Comparison of ENCODE assay signal across 6 cellular contexts in the genomic region with DNA sequence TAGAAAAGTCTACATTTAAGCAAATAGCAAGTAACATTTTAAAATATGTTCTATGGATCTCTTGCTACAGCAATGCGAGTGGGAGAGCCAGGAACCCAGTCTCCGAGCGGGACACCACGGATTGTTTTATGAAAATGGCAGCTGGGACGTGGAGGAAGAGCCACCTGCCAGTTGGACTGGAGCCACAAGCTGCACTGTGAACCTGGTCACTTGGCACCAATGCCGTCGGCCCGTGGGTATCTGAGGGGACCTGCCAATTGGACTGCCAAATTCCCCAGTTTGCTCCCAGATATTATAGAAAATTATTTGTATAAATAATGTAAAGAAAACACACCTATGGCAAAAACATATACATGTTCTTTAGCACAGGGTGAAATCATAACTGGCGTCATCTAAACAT. TPM values are rescaled to one million over a fixed set of nuclear protein-coding genes. Genes with fewer than 3 reads are reported as not detected.
"Had no signal": no experiment of that assay in that cellular context is flagged by ENCODE, and none has a peak within 500 bp of the region (broad histone marks: within the 10 kb centered on the region; RNA-seq: fewer than 3 reads in every experiment).

No MANE protein-coding gene starts in this region.

RNA-seq across cellular contexts. Expression of a gene that starts 10.6 kb away (rescaled TPM):
- total RNA-seq: PC-3, PC-9, RPMI7951, SJSA1, SK-MEL-5 had no signal
- polyA plus RNA-seq: SK-N-SH had no signal
